10 cellular contexts compared by ENCODE assay signal in the genomic region with DNA sequence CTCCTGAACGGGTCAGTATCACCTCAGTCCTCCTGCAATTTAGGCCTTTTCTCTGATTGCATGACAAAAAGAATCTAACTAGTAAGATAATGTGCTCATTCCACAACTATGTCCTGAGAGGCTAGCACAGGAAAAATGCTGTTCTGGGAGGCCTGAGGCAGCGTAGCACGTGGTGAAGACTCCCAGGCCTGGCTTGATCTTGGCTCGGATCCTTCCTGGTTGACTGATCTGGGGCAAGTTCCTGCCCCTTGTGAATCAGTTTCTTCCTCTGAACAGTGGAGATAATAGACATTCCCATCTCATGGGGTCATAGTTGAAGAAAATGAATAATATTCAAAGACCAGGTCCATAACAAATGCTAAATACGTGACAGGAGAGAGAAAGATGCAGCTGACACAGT. TPM values are rescaled to one million over a fixed set of nuclear protein-coding genes. Genes with fewer than 3 reads are reported as not detected.
DNase-seq lines count a peak whose midpoint lies in the region; ATAC-seq, FAIRE-seq and TF ChIP-seq lines count a peak whose summit lies in the region.
"Had no signal": no experiment of that assay in that cellular context is flagged by ENCODE, and none has a peak within 500 bp of the region (broad histone marks: within the 10 kb centered on the region; RNA-seq: fewer than 3 reads in every experiment).

No MANE protein-coding gene starts in this region.

- H2AFZ ChIP-seq in astrocyte (ENCODE audit: low read depth, low read length) = peak overlapping the region; percentile 55

- peak overlapping the region; percentile 79 for H3K27ac Mint-ChIP-seq in astrocyte (ENCODE audit: unreplicated experiment)
- H3K27ac Mint-ChIP-seq in stimulated activated effector memory CD8-positive, alpha-beta T cell treated with anti-CD3 and anti-CD28 coated beads, Interleukin-12 subunit alpha, Interleukin-12 subunit beta, amount 100 ng/mL, for 72 hours = no peak overlapping the region
- H3K27ac Mint-ChIP-seq: brain had no signal

- H3K4me3 ChIP-seq in HFF-Myc (replicated peaks; ENCODE audit: low read depth, low read length) (no peak overlapping the region), astrocyte (ENCODE audit: insufficient read depth, low read depth, low read length) (no peak overlapping the region), right cardiac atrium (ENCODE audit: low read length) (no peak overlapping the region)

- no peaks in the 10 kb centered on the region for H3K9me3 Mint-ChIP-seq in astrocyte (ENCODE audit: unreplicated experiment)
- no peaks in the 10 kb centered on the region for H3K9me3 Mint-ChIP-seq in stimulated activated effector memory CD8-positive, alpha-beta T cell treated with anti-CD3 and anti-CD28 coated beads, Interleukin-12 subunit alpha, Interleukin-12 subunit beta, amount 100 ng/mL, for 72 hours
- H3K9me3 Mint-ChIP-seq: brain had no signal

- H3K36me3 Mint-ChIP-seq in astrocyte (ENCODE audit: low read depth, unreplicated experiment) = peaks cover 2% of the 10 kb centered on the region
- no peaks in the 10 kb centered on the region for H3K36me3 Mint-ChIP-seq in stimulated activated effector memory CD8-positive, alpha-beta T cell treated with anti-CD3 and anti-CD28 coated beads, Interleukin-12 subunit alpha, Interleukin-12 subunit beta, amount 100 ng/mL, for 72 hours

- peaks cover 23% of the 10 kb centered on the region for H3K4me1 Mint-ChIP-seq in astrocyte (ENCODE audit: low read depth, unreplicated experiment)
- peaks cover 4% of the 10 kb centered on the region for H3K4me1 Mint-ChIP-seq in stimulated activated effector memory CD8-positive, alpha-beta T cell treated with anti-CD3 and anti-CD28 coated beads, Interleukin-12 subunit alpha, Interleukin-12 subunit beta, amount 100 ng/mL, for 72 hours
- H3K4me1 Mint-ChIP-seq: brain had no signal

- H3K9me3 ChIP-seq in astrocyte (ENCODE audit: insufficient read depth, low read depth, low read length) (no peaks in the 10 kb centered on the region), right cardiac atrium (ENCODE audit: control insufficient read depth, low read length) (no peaks in the 10 kb centered on the region)

- H3K4me1 ChIP-seq in astrocyte (ENCODE audit: insufficient read depth, low read length) (peaks cover 13% of the 10 kb centered on the region), right cardiac atrium (ENCODE audit: control insufficient read depth, insufficient read depth, low read length) (peaks cover 3% of the 10 kb centered on the region)

- peak; percentile 26 for DNase-seq in HFF-Myc (ENCODE audit: extremely low read depth, low read depth)
- DNase-seq in astrocyte (ENCODE audit: low read depth) = peak; percentile 89
- peak in 1 of 3 donors; percentile 47 for DNase-seq in right cardiac atrium
- DNase-seq in smooth muscle cell of the brain vasculature (ENCODE audit: low read depth, low spot score) = peak; percentile 24
- DNase-seq in stimulated activated CD4-positive, alpha-beta T cell treated with anti-CD3 and anti-CD28 coated beads, Interleukin-2, amount 100 ng/mL, for 24 hours = no peak
- DNase-seq in hypothalamus (lab: John Stamatoyannopoulos, UW) = no peak
- no peak for DNase-seq in frontal cortex (ENCODE audit: low spot score in 2 of 2)
- DNase-seq in stimulated activated effector memory CD8-positive, alpha-beta T cell treated with anti-CD3 and anti-CD28 coated beads, Interleukin-12 subunit alpha, Interleukin-12 subunit beta, amount 100 ng/mL, for 72 hours (ENCODE audit: low spot score in 2 of 2) = no peak

- no peak overlapping the region for H3K4me3 Mint-ChIP-seq in astrocyte (ENCODE audit: unreplicated experiment)
- no peak overlapping the region for H3K4me3 Mint-ChIP-seq in stimulated activated effector memory CD8-positive, alpha-beta T cell treated with anti-CD3 and anti-CD28 coated beads, Interleukin-12 subunit alpha, Interleukin-12 subunit beta, amount 100 ng/mL, for 72 hours
- H3K4me3 Mint-ChIP-seq: brain had no signal

- TF ChIP-seq CTCF in HFF-Myc (IDR thresholded peaks at IDR 0.05; ENCODE audit: low read depth, low read length, missing control alignments) = no peak
- no peak for TF ChIP-seq CTCF in astrocyte (IDR thresholded peaks at IDR 0.05; ENCODE audit: insufficient read depth, low read depth, low read length)

- ATAC-seq in right cardiac atrium = peak; percentile 47 to 73
- ATAC-seq in stimulated activated effector memory CD8-positive, alpha-beta T cell treated with anti-CD3 and anti-CD28 coated beads, Interleukin-12 subunit alpha, Interleukin-12 subunit beta, amount 100 ng/mL, for 72 hours = no peak

- peak overlapping the region; percentile 28 for H3K4me2 ChIP-seq in astrocyte (ENCODE audit: low read length)

- peak overlapping the region; percentile 54 for H3K9ac ChIP-seq in astrocyte (ENCODE audit: low read length)

- intact Hi-C loops in right cardiac atrium (cut with DNase I) = no loop called here

- H3K27me3 Mint-ChIP-seq in astrocyte (ENCODE audit: low read depth, unreplicated experiment) = no peaks in the 10 kb centered on the region
- H3K27me3 Mint-ChIP-seq: brain had no signal

- 49% methylated on average over 5 of the region's 5 CpGs for WGBS in right cardiac atrium

- H3K27me3 ChIP-seq in astrocyte (ENCODE audit: insufficient read depth, low read length) (no peaks in the 10 kb centered on the region), right cardiac atrium (ENCODE audit: control insufficient read depth, insufficient read depth) (no peaks in the 10 kb centered on the region)

- no peaks in the 10 kb centered on the region for H3K36me3 ChIP-seq in astrocyte (ENCODE audit: insufficient read depth, low read length)

- H3K27ac ChIP-seq in astrocyte (ENCODE audit: low read depth, low read length) (peak overlapping the region; percentile 69), right cardiac atrium (ENCODE audit: low read length) (no peak overlapping the region)
- H3K27ac ChIP-seq: VCaP had no signal

- no peaks in the 10 kb centered on the region for H3K79me2 ChIP-seq in astrocyte (ENCODE audit: insufficient read depth, low read length)

- H4K20me1 ChIP-seq in astrocyte (ENCODE audit: insufficient read depth, low read length) = no peaks in the 10 kb centered on the region

- FAIRE-seq in astrocyte (lab: Jason Lieb, UNC) (peak; percentile 81), frontal cortex (lab: Jason Lieb, UNC) (no peak)

RNA-seq across cellular contexts. Expression of a gene that starts 12.3 kb away (rescaled TPM):
- not detected in 2 replicates for total RNA-seq in astrocyte
- total RNA-seq in right cardiac atrium = 1 to 10 TPM; 1.5 to 1.9 (median 1.7) TPM
- polyA plus RNA-seq in right cardiac atrium = 1.3 TPM
- total RNA-seq in frontal cortex = 0.41 TPM

Comparison
In these comparisons a context has a peak if more than half of its experiments do, and no peak if none do; other contexts are left out.
1. DNase-seq: peak in HFF-Myc (single experiment), astrocyte (single experiment) and smooth muscle cell of the brain vasculature (single experiment); none in stimulated activated CD4-positive, alpha-beta T cell treated with anti-CD3 and anti-CD28 coated beads, Interleukin-2, amount 100 ng/mL, for 24 hours (0 of 2), hypothalamus (0 of 51), frontal cortex (0 of 2) and stimulated activated effector memory CD8-positive, alpha-beta T cell treated with anti-CD3 and anti-CD28 coated beads, Interleukin-12 subunit alpha, Interleukin-12 subunit beta, amount 100 ng/mL, for 72 hours (0 of 2).